In genomic region chr9:105299190-105299854, GRCh38 we compare ENCODE assay signal across 8 cellular contexts. TPM values are rescaled to one million over a fixed set of nuclear protein-coding genes. Genes with fewer than 3 reads are reported as not detected.
DNase-seq lines count a peak whose midpoint lies in the region; ATAC-seq and TF ChIP-seq lines count a peak whose summit lies in the region.

No MANE protein-coding gene starts in this region.

- CTCF ChIA-PET in activated CD8-positive, alpha-beta T cell treated with anti-CD3 and anti-CD28 coated beads for 36 hours (lab: Charles Lee) = no interaction called here
- CTCF ChIA-PET in activated CD8-positive, alpha-beta T cell treated with anti-CD3 and anti-CD28 coated beads, Interleukin-2, amount 10 ng/mL, durations not matched to agents 7 days and 5 days (lab: Charles Lee) = no interaction called here

- TF ChIP-seq POLR2A in suprapubic skin (IDR thresholded peaks at IDR 0.05) = no peak

- H3K27ac ChIP-seq in right cardiac atrium (ENCODE audit: low read length) = peak overlapping the region; percentile 34
- peak overlapping the region; percentile 54 for H3K27ac ChIP-seq in suprapubic skin

- TF ChIP-seq EP300 in suprapubic skin (IDR thresholded peaks at IDR 0.05) = no peak

- 85% methylated on average over 7 of the region's 7 CpGs for WGBS in right cardiac atrium
- WGBS in suprapubic skin = 84% methylated on average over 7 of the region's 7 CpGs

- no peaks in the 10 kb centered on the region for H3K27me3 Mint-ChIP-seq in activated CD8-positive, alpha-beta T cell treated with anti-CD3 and anti-CD28 coated beads for 36 hours
- peaks cover 1% of the 10 kb centered on the region for H3K27me3 Mint-ChIP-seq in activated CD8-positive, alpha-beta T cell treated with anti-CD3 and anti-CD28 coated beads, Interleukin-2, amount 10 ng/mL, durations not matched to agents 7 days and 5 days (ENCODE audit: low read depth)
- H3K27me3 Mint-ChIP-seq in activated T-cell treated with anti-CD3 and anti-CD28 coated beads, Interleukin-2, amount 50 U/mL, for 72 hours (ENCODE audit: low read depth) = no peaks in the 10 kb centered on the region
- H3K27me3 Mint-ChIP-seq in stimulated activated memory B cell treated with anti-CD40 and anti-IgM and Interleukin-4, amounts not matched to agents 10 μg/mL and 1 μg/mL and 100 μg/mL, for 72 hours = no peaks in the 10 kb centered on the region

- peaks cover 16% of the 10 kb centered on the region for H3K36me3 ChIP-seq in suprapubic skin

- H3K36me3 Mint-ChIP-seq in activated CD8-positive, alpha-beta T cell treated with anti-CD3 and anti-CD28 coated beads for 36 hours (ENCODE audit: low read depth) = peaks cover 2% of the 10 kb centered on the region
- peaks cover 4% of the 10 kb centered on the region for H3K36me3 Mint-ChIP-seq in activated CD8-positive, alpha-beta T cell treated with anti-CD3 and anti-CD28 coated beads, Interleukin-2, amount 10 ng/mL, durations not matched to agents 7 days and 5 days (ENCODE audit: low read depth)
- H3K36me3 Mint-ChIP-seq in activated T-cell treated with anti-CD3 and anti-CD28 coated beads, Interleukin-2, amount 50 U/mL, for 72 hours (ENCODE audit: insufficient read depth in 2 of 2) = no peaks in the 10 kb centered on the region
- H3K36me3 Mint-ChIP-seq in stimulated activated memory B cell treated with anti-CD40 and anti-IgM and Interleukin-4, amounts not matched to agents 10 μg/mL and 1 μg/mL and 100 μg/mL, for 72 hours = peaks cover 44% of the 10 kb centered on the region

- H3K4me3 ChIP-seq in right cardiac atrium (ENCODE audit: low read length) = no peak overlapping the region
- H3K4me3 ChIP-seq in suprapubic skin = no peak overlapping the region

- no peak overlapping the region for H3K4me3 Mint-ChIP-seq in activated CD8-positive, alpha-beta T cell treated with anti-CD3 and anti-CD28 coated beads for 36 hours
- H3K4me3 Mint-ChIP-seq in activated CD8-positive, alpha-beta T cell treated with anti-CD3 and anti-CD28 coated beads, Interleukin-2, amount 10 ng/mL, durations not matched to agents 7 days and 5 days = no peak overlapping the region
- peak overlapping the region in 1 of 2 donors; percentile 46 for H3K4me3 Mint-ChIP-seq in activated T-cell treated with anti-CD3 and anti-CD28 coated beads, Interleukin-2, amount 50 U/mL, for 72 hours
- no peak overlapping the region for H3K4me3 Mint-ChIP-seq in stimulated activated memory B cell treated with anti-CD40 and anti-IgM and Interleukin-4, amounts not matched to agents 10 μg/mL and 1 μg/mL and 100 μg/mL, for 72 hours

- H3K27ac Mint-ChIP-seq in activated CD8-positive, alpha-beta T cell treated with anti-CD3 and anti-CD28 coated beads for 36 hours = no peak overlapping the region
- no peak overlapping the region for H3K27ac Mint-ChIP-seq in activated CD8-positive, alpha-beta T cell treated with anti-CD3 and anti-CD28 coated beads, Interleukin-2, amount 10 ng/mL, durations not matched to agents 7 days and 5 days
- no peak overlapping the region for H3K27ac Mint-ChIP-seq in activated T-cell treated with anti-CD3 and anti-CD28 coated beads, Interleukin-2, amount 50 U/mL, for 72 hours
- H3K27ac Mint-ChIP-seq in stimulated activated memory B cell treated with anti-CD40 and anti-IgM and Interleukin-4, amounts not matched to agents 10 μg/mL and 1 μg/mL and 100 μg/mL, for 72 hours = no peak overlapping the region

- no peaks in the 10 kb centered on the region for H3K9me3 Mint-ChIP-seq in activated CD8-positive, alpha-beta T cell treated with anti-CD3 and anti-CD28 coated beads for 36 hours
- H3K9me3 Mint-ChIP-seq in activated CD8-positive, alpha-beta T cell treated with anti-CD3 and anti-CD28 coated beads, Interleukin-2, amount 10 ng/mL, durations not matched to agents 7 days and 5 days (ENCODE audit: insufficient read depth) = no peaks in the 10 kb centered on the region
- no peaks in the 10 kb centered on the region for H3K9me3 Mint-ChIP-seq in activated T-cell treated with anti-CD3 and anti-CD28 coated beads, Interleukin-2, amount 50 U/mL, for 72 hours
- no peaks in the 10 kb centered on the region for H3K9me3 Mint-ChIP-seq in stimulated activated memory B cell treated with anti-CD40 and anti-IgM and Interleukin-4, amounts not matched to agents 10 μg/mL and 1 μg/mL and 100 μg/mL, for 72 hours

- H3K4me1 Mint-ChIP-seq in activated CD8-positive, alpha-beta T cell treated with anti-CD3 and anti-CD28 coated beads for 36 hours (ENCODE audit: low read depth) = peaks cover 9% of the 10 kb centered on the region
- H3K4me1 Mint-ChIP-seq in activated CD8-positive, alpha-beta T cell treated with anti-CD3 and anti-CD28 coated beads, Interleukin-2, amount 10 ng/mL, durations not matched to agents 7 days and 5 days (ENCODE audit: low read depth) = peaks cover 8% of the 10 kb centered on the region
- peaks cover 35% of the 10 kb centered on the region for H3K4me1 Mint-ChIP-seq in activated T-cell treated with anti-CD3 and anti-CD28 coated beads, Interleukin-2, amount 50 U/mL, for 72 hours (ENCODE audit: low read depth)
- H3K4me1 Mint-ChIP-seq in stimulated activated memory B cell treated with anti-CD40 and anti-IgM and Interleukin-4, amounts not matched to agents 10 μg/mL and 1 μg/mL and 100 μg/mL, for 72 hours = peaks cover 4% of the 10 kb centered on the region

- no peak for TF ChIP-seq CTCF in activated CD8-positive, alpha-beta T cell treated with anti-CD3 and anti-CD28 coated beads for 36 hours (IDR thresholded peaks at IDR 0.05)
- TF ChIP-seq CTCF in suprapubic skin (IDR thresholded peaks at IDR 0.05) = no peak

- ATAC-seq in activated CD8-positive, alpha-beta T cell treated with anti-CD3 and anti-CD28 coated beads for 36 hours = peak; percentile 47
- no peak for ATAC-seq in activated CD8-positive, alpha-beta T cell treated with anti-CD3 and anti-CD28 coated beads, Interleukin-2, amount 10 ng/mL, durations not matched to agents 7 days and 5 days
- ATAC-seq in activated T-cell treated with anti-CD3 and anti-CD28 coated beads, Interleukin-2, amount 50 U/mL, for 72 hours (replicated peaks in 1 of 2) = peak; percentile 98 to 99
- peak; percentile 71 to 90 for ATAC-seq in right cardiac atrium
- no peak for ATAC-seq in stimulated activated memory B cell treated with anti-CD40 and anti-IgM and Interleukin-4, amounts not matched to agents 10 μg/mL and 1 μg/mL and 100 μg/mL, for 72 hours

- DNase-seq in activated CD8-positive, alpha-beta T cell treated with anti-CD3 and anti-CD28 coated beads for 36 hours = peak; percentile 5
- no peak for DNase-seq in activated CD8-positive, alpha-beta T cell treated with anti-CD3 and anti-CD28 coated beads, Interleukin-2, amount 10 ng/mL, durations not matched to agents 7 days and 5 days
- peak; percentile 42 to 48 for DNase-seq in activated T-cell treated with anti-CD3 and anti-CD28 coated beads, Interleukin-2, amount 50 U/mL, for 72 hours
- DNase-seq in right cardiac atrium = no peak
- no peak for DNase-seq in suprapubic skin (ENCODE audit: low spot score in 2 of 2)
- no peak for DNase-seq in NCI-H1105 (lab: John Stamatoyannopoulos, UW)
- DNase-seq in NCI-H446 treated with DMSO at 0.1 percent for 48 hours (lab: John Stamatoyannopoulos, UW) = no peak

- H3K9me3 ChIP-seq in right cardiac atrium (ENCODE audit: control insufficient read depth, low read length) (no peaks in the 10 kb centered on the region), suprapubic skin (no peaks in the 10 kb centered on the region)

- H3K27me3 ChIP-seq in right cardiac atrium (ENCODE audit: control insufficient read depth, insufficient read depth) = no peaks in the 10 kb centered on the region
- H3K27me3 ChIP-seq in suprapubic skin = no peaks in the 10 kb centered on the region

- POLR2A ChIA-PET in activated CD8-positive, alpha-beta T cell treated with anti-CD3 and anti-CD28 coated beads for 36 hours (lab: Charles Lee) = no interaction called here
- POLR2A ChIA-PET in activated CD8-positive, alpha-beta T cell treated with anti-CD3 and anti-CD28 coated beads, Interleukin-2, amount 10 ng/mL, durations not matched to agents 7 days and 5 days (lab: Charles Lee) = no interaction called here

- intact Hi-C loops in activated CD8-positive, alpha-beta T cell treated with anti-CD3 and anti-CD28 coated beads for 36 hours (cut with micrococcal nuclease) = no loop called here
- intact Hi-C loops in right cardiac atrium (cut with DNase I) = no loop called here

- H3K4me1 ChIP-seq in right cardiac atrium (ENCODE audit: control insufficient read depth, insufficient read depth, low read length) (peaks cover 3% of the 10 kb centered on the region), suprapubic skin (peaks cover 32% of the 10 kb centered on the region)

RNA-seq across cellular contexts. Expression of gene SLC44A1, which starts 54.9 kb away (rescaled TPM):
- 1 to 10 TPM; 7.2 to 8.3 TPM for total RNA-seq in activated CD8-positive, alpha-beta T cell treated with anti-CD3 and anti-CD28 coated beads for 36 hours
- total RNA-seq in activated CD8-positive, alpha-beta T cell treated with anti-CD3 and anti-CD28 coated beads, Interleukin-2, amount 10 ng/mL, durations not matched to agents 7 days and 5 days = 10 to 100 TPM; 14.1 to 14.3 TPM
- 10 to 100 TPM in 1 of 2 donors, 1 to 10 TPM in 1; 10.0 to 11.8 TPM for total RNA-seq in activated T-cell treated with anti-CD3 and anti-CD28 coated beads, Interleukin-2, amount 50 U/mL, for 72 hours
- total RNA-seq in right cardiac atrium (10 to 100 TPM; 12.1 to 18.3 (median 16.3) TPM), suprapubic skin (10 to 100 TPM; 36.2 to 79.0 (median 57.2) TPM)
- polyA plus RNA-seq in right cardiac atrium = 5.8 TPM

Comparison
In these comparisons a context has a peak if more than half of its experiments do, and no peak if none do; other contexts are left out.
1. ATAC-seq: peak in activated CD8-positive, alpha-beta T cell treated with anti-CD3 and anti-CD28 coated beads for 36 hours (single experiment), activated T-cell treated with anti-CD3 and anti-CD28 coated beads, Interleukin-2, amount 50 U/mL, for 72 hours (2 of 2) and right cardiac atrium (2 of 2); none in activated CD8-positive, alpha-beta T cell treated with anti-CD3 and anti-CD28 coated beads, Interleukin-2, amount 10 ng/mL, durations not matched to agents 7 days and 5 days (single experiment) and stimulated activated memory B cell treated with anti-CD40 and anti-IgM and Interleukin-4, amounts not matched to agents 10 μg/mL and 1 μg/mL and 100 μg/mL, for 72 hours (single experiment).
2. DNase-seq: peak in activated CD8-positive, alpha-beta T cell treated with anti-CD3 and anti-CD28 coated beads for 36 hours (single experiment) and activated T-cell treated with anti-CD3 and anti-CD28 coated beads, Interleukin-2, amount 50 U/mL, for 72 hours (2 of 2); none in activated CD8-positive, alpha-beta T cell treated with anti-CD3 and anti-CD28 coated beads, Interleukin-2, amount 10 ng/mL, durations not matched to agents 7 days and 5 days (single experiment), right cardiac atrium (0 of 3), suprapubic skin (0 of 2), NCI-H1105 (single experiment) and NCI-H446 treated with DMSO at 0.1 percent for 48 hours (single experiment).